23 cellular contexts compared by ENCODE assay signal in the genomic region with DNA sequence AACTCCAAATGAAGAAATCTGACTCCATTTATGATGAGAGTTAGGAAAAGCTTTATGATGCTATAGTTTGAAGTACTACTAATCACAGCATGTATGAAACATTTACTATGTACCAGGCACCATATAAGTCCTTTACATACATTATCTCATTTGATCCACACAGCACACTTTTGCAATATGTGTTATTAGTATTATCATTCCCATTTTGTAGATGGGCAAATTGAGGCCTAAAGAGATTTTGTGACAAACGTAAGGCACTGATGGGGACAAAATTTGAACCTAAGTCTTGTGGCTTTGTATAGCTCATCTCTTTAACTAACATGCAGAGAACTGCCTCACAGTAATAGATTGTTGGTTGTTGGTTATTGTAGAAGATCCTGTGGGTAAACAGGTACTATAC. TPM values are rescaled to one million over a fixed set of nuclear protein-coding genes. Genes with fewer than 3 reads are reported as not detected.
DNase-seq lines count a peak whose midpoint lies in the region; ATAC-seq, FAIRE-seq and TF ChIP-seq lines count a peak whose summit lies in the region.
"Had no signal": no experiment of that assay in that cellular context is flagged by ENCODE, and none has a peak within 500 bp of the region (broad histone marks: within the 10 kb centered on the region; RNA-seq: fewer than 3 reads in every experiment).

No MANE protein-coding gene starts in this region.

- no peaks in the 10 kb centered on the region for H3K27me3 ChIP-seq in GM23338 (ENCODE audit: insufficient read depth)
- H3K27me3 ChIP-seq in K562 (ENCODE audit: control insufficient read depth in 2 of 2, insufficient read depth in 2 of 2, low read length in 2 of 2): peaks cover 3 to 4% of the 10 kb centered on the region in 2 experiments; a peak in 3 of 5 replicates
- no peaks in the 10 kb centered on the region for H3K27me3 ChIP-seq in neural progenitor cell
- H3K27me3 ChIP-seq: BE2C, BLaER1 had no signal

- H3K27ac ChIP-seq in GM23338 (ENCODE audit: low read depth) (no peak overlapping the region), OCI-LY7 (ENCODE audit: low read depth, low read length, poor library complexity, severe bottlenecking) (no peak overlapping the region), K562 (ENCODE audit: extremely low read depth, low read depth, low read length) (no peak overlapping the region), neural progenitor cell (no peak overlapping the region)
- H3K27ac ChIP-seq: BLaER1 had no signal

- H3K27me3 Mint-ChIP-seq in GM23338 (ENCODE audit: insufficient read depth, low read depth, poor library complexity) (no peaks in the 10 kb centered on the region), neural progenitor cell (ENCODE audit: insufficient read depth, low read depth) (peaks cover 5% of the 10 kb centered on the region), osteocyte (ENCODE audit: unreplicated experiment) (peaks cover 3% of the 10 kb centered on the region)

- peaks cover 4% of the 10 kb centered on the region; the same call in 1 of the 3 replicates for H3K4me1 Mint-ChIP-seq in GM23338
- H3K4me1 Mint-ChIP-seq in neural progenitor cell: no peaks in the 10 kb centered on the region
- no peaks in the 10 kb centered on the region for H3K4me1 Mint-ChIP-seq in osteocyte (ENCODE audit: unreplicated experiment)

- no peak for TF ChIP-seq RAD21 in K562 (CRISPR knock-in tag; conservative IDR thresholded peaks at IDR 0.05 in 1 of 2, IDR thresholded peaks at IDR 0.05 in 1 of 2)

- ATAC-seq in GM23338 (no peak), K562 (no peak)
- ATAC-seq: CD8-positive, alpha-beta T cell had no signal

- TF ChIP-seq EP300 in K562 (IDR thresholded peaks at IDR 0.05; ENCODE audit: low read length): no peak

- H3K9me3 Mint-ChIP-seq in GM23338 (peaks cover 7% of the 10 kb centered on the region), neural progenitor cell (no peaks in the 10 kb centered on the region), osteocyte (ENCODE audit: unreplicated experiment) (peaks cover under 1% of the 10 kb centered on the region)
- H3K9me3 Mint-ChIP-seq: CD8-positive, alpha-beta T cell had no signal

- WGBS in K562 (ENCODE audit: insufficient coverage, low coverage, missing lambda C conversion rate): 0% methylated on average over 1 of the region's 1 CpG

- H4K20me1 ChIP-seq in GM23338 (replicated peaks; ENCODE audit: insufficient read depth): no peaks in the 10 kb centered on the region
- no peaks in the 10 kb centered on the region for H4K20me1 ChIP-seq in OCI-LY7 (ENCODE audit: insufficient read depth, low read length)
- H4K20me1 ChIP-seq in K562 (replicated peaks; ENCODE audit: control insufficient read depth, insufficient read depth, low read length): no peaks in the 10 kb centered on the region
- no peaks in the 10 kb centered on the region for H4K20me1 ChIP-seq in neural progenitor cell (ENCODE audit: low read depth)
- H4K20me1 ChIP-seq: BLaER1 had no signal

- intact Hi-C loops in OCI-LY7 (cut with micrococcal nuclease; ENCODE audit: unreplicated experiment): loop anchor here (10.0 kb wide), 1 partner anchor 469 kb away; no protein-coding TSS in a partner anchor
- intact Hi-C loops in K562 (cut with micrococcal nuclease): no loop called here

- POLR2A ChIA-PET in OCI-LY7 (lab: Charles Lee) (interaction anchor here (0.6 to 1.5 kb wide), 8 partner anchors 9 to 226 kb away, joined by 3 to 7 read pairs (median 3); no protein-coding TSS in a partner anchor), K562 (lab: Yijun Ruan, JAX) (no interaction called here)

- H3F3A ChIP-seq in GM23338 (replicated peaks; ENCODE audit: low read depth): no peaks in the 10 kb centered on the region
- H3F3A ChIP-seq in neural progenitor cell (ENCODE audit: low read depth): no peaks in the 10 kb centered on the region

- H2AFZ ChIP-seq in GM23338 (0 out of 2 replicates have a peak overlapping the region, but pooled peaks have one; percentile 7), OCI-LY7 (ENCODE audit: low read length) (peak overlapping the region; percentile 86), K562 (ENCODE audit: low read depth, low read length) (no peak overlapping the region), neural progenitor cell (replicated peaks) (peak overlapping the region; percentile 44)

- H3K36me3 ChIP-seq in GM23338 (ENCODE audit: insufficient read depth) (no peaks in the 10 kb centered on the region), OCI-LY7 (ENCODE audit: insufficient read depth, low read length) (no peaks in the 10 kb centered on the region), K562 (ENCODE audit: control insufficient read depth, insufficient read depth, low read length) (no peaks in the 10 kb centered on the region), neural progenitor cell (no peaks in the 10 kb centered on the region)
- H3K36me3 ChIP-seq: BE2C, BLaER1 had no signal

- no peak overlapping the region for H3K4me3 ChIP-seq in GM23338
- H3K4me3 ChIP-seq in OCI-LY7 (ENCODE audit: low read depth, low read length, poor library complexity, severe bottlenecking): no peak overlapping the region
- no peak overlapping the region for H3K4me3 ChIP-seq in K562
- no peak overlapping the region for H3K4me3 ChIP-seq in neural progenitor cell
- H3K4me3 ChIP-seq: BLaER1 had no signal

- FAIRE-seq in K562 (lab: Jason Lieb, UNC): no peak
- FAIRE-seq: A204.1, D721Med, G401.6, GM12891 had no signal

- TF ChIP-seq CTCF in GM23338 (conservative IDR thresholded peaks at IDR 0.05; ENCODE audit: low read depth in 2 of 2) (no peak), OCI-LY7 (conservative IDR thresholded peaks at IDR 0.05; ENCODE audit: low read length) (no peak), K562 (IDR thresholded peaks at IDR 0.05 in 2 of 3, conservative IDR thresholded peaks at IDR 0.05 in 1 of 3; ENCODE audit: insufficient read depth in 2 of 3, low read depth in 1 of 3, low read length in 3 of 3) (no peak), neural progenitor cell (IDR thresholded peaks at IDR 0.05) (no peak), osteocyte (IDR thresholded peaks at IDR 0.05) (no peak)

- no peak for TF ChIP-seq POLR2A in K562 (conservative IDR thresholded peaks at IDR 0.05)

- H3K4me2 ChIP-seq in GM23338: no peak overlapping the region
- no peak overlapping the region for H3K4me2 ChIP-seq in OCI-LY7 (ENCODE audit: low read length)
- H3K4me2 ChIP-seq in K562 (ENCODE audit: insufficient read depth, low read length): no peak overlapping the region
- H3K4me2 ChIP-seq in neural progenitor cell: no peak overlapping the region
- H3K4me2 ChIP-seq: BLaER1 had no signal

- H3K9ac ChIP-seq in K562 (ENCODE audit: insufficient read depth in 1 of 2, low read depth in 2 of 2, low read length in 2 of 2) (no peak overlapping the region), neural progenitor cell (no peak overlapping the region)
- H3K9ac ChIP-seq: BLaER1 had no signal

- no peaks in the 10 kb centered on the region for H3K9me1 ChIP-seq in K562 (ENCODE audit: control insufficient read depth, insufficient read depth, low read length)

- in situ Hi-C loops in K562 (cut with MboI): no loop called here

- BruUV-seq in OCI-LY7 (replicated peaks; lab: Mats Ljungman, UMichigan) (no TSS peak), K562 (replicated peaks; lab: Mats Ljungman, UMichigan) (no TSS peak)

- H3K27ac Mint-ChIP-seq in GM23338: no peak overlapping the region
- H3K27ac Mint-ChIP-seq in neural progenitor cell: no peak overlapping the region
- no peak overlapping the region for H3K27ac Mint-ChIP-seq in osteocyte (ENCODE audit: unreplicated experiment)
- H3K27ac Mint-ChIP-seq: CD14-positive monocyte; CD4-positive, CD25-positive, alpha-beta regulatory T cell; CD8-positive, alpha-beta T cell had no signal

- no peak overlapping the region for H3K4me3 Mint-ChIP-seq in GM23338
- H3K4me3 Mint-ChIP-seq in neural progenitor cell: no peak overlapping the region
- no peak overlapping the region for H3K4me3 Mint-ChIP-seq in osteocyte (ENCODE audit: unreplicated experiment)
- H3K4me3 Mint-ChIP-seq: CD14-positive monocyte; CD4-positive, CD25-positive, alpha-beta regulatory T cell; CD8-positive, alpha-beta T cell had no signal

- H3K4me1 ChIP-seq in GM23338 (ENCODE audit: insufficient read depth) (peaks cover 10% of the 10 kb centered on the region), OCI-LY7 (ENCODE audit: insufficient read depth, low read length, poor library complexity, severe bottlenecking) (peaks cover 6% of the 10 kb centered on the region), K562 (replicated peaks in 1 of 2; ENCODE audit: control insufficient read depth in 2 of 2, insufficient read depth in 2 of 2, low read length in 2 of 2) (no peaks in the 10 kb centered on the region), neural progenitor cell (no peaks in the 10 kb centered on the region)
- H3K4me1 ChIP-seq: BE2C, BLaER1 had no signal

- DNase-seq in GM23338 (ENCODE audit: low spot score) (no peak), OCI-LY7 (ENCODE audit: low spot score) (no peak), K562 (ENCODE audit: extremely low read depth in 1 of 4, low spot score in 3 of 4) (no peak), neural progenitor cell (ENCODE audit: low spot score) (no peak), cerebellar nuclear complex (lab: John Stamatoyannopoulos, UW) (no peak), GOT3 (lab: John Stamatoyannopoulos, UW) (no peak), osteocyte (ENCODE audit: extremely low spot score, unreplicated experiment) (no peak)
- DNase-seq: 8988T; ACHN; BE2C; C1 segment of cervical spinal cord; Caco-2; Calu3; CD4-positive, CD25-positive, alpha-beta regulatory T cell; CD8-positive, alpha-beta T cell; DMS79 treated with DMSO at 0.1 percent for 48 hours; GF-D8 had no signal

- no peaks in the 10 kb centered on the region for H3K79me2 ChIP-seq in GM23338 (replicated peaks; ENCODE audit: insufficient read depth)
- no peaks in the 10 kb centered on the region for H3K79me2 ChIP-seq in OCI-LY7 (ENCODE audit: insufficient read depth, low read depth, low read length)
- no peaks in the 10 kb centered on the region for H3K79me2 ChIP-seq in K562 (ENCODE audit: control insufficient read depth, insufficient read depth, low read length)
- H3K79me2 ChIP-seq in neural progenitor cell (ENCODE audit: low read depth): no peaks in the 10 kb centered on the region

- H3K9me3 ChIP-seq in OCI-LY7 (ENCODE audit: low read length) (no peaks in the 10 kb centered on the region), K562 (replicated peaks; ENCODE audit: control insufficient read depth, insufficient read depth, low read depth, low read length) (no peaks in the 10 kb centered on the region), neural progenitor cell (ENCODE audit: low read depth) (no peaks in the 10 kb centered on the region)
- H3K9me3 ChIP-seq: BE2C, BLaER1, Caco-2 had no signal

- CTCF ChIA-PET in OCI-LY7 (lab: Charles Lee; ENCODE audit: unreplicated experiment) (no interaction called here), K562 (lab: Yijun Ruan, JAX; ENCODE audit: low intra/inter-chr PET ratio) (no interaction called here)

- H3K36me3 Mint-ChIP-seq in GM23338 (ENCODE audit: low read depth) (no peaks in the 10 kb centered on the region; the same call in 2 of the 3 replicates), neural progenitor cell (no peaks in the 10 kb centered on the region), osteocyte (ENCODE audit: unreplicated experiment) (no peaks in the 10 kb centered on the region)
- H3K36me3 Mint-ChIP-seq: CD14-positive monocyte; CD4-positive, CD25-positive, alpha-beta regulatory T cell; CD8-positive, alpha-beta T cell had no signal

- no peaks in the 10 kb centered on the region for H3K9me2 ChIP-seq in GM23338 (ENCODE audit: insufficient read depth)
- no peaks in the 10 kb centered on the region for H3K9me2 ChIP-seq in OCI-LY7 (ENCODE audit: insufficient read depth, low read length)

RNA-seq across cellular contexts. Expression of gene TNFRSF21, which starts 14.2 kb away (rescaled TPM):
- total RNA-seq in GM23338 (2014; rRNA removed; shearing (Covaris generic)): 48.1 and 48.5 TPM in 2 replicates
- polyA plus RNA-seq in GM23338 (2016; fragmentation: Nextera tagmentation; extraction: Ambion mirVana) (22.1 and 22.8 TPM in 2 replicates), K562 (2011; rRNA removed) (1.3 and 2.2 TPM in 2 replicates), K562 (2014; fragmentation: Illumina TruSeq; extraction: Trizol) (3.9 and 4.8 TPM in 2 replicates), K562 (2014; fragmentation: Nextera tagmentation; extraction: Ambion mirVana) (under 1 TPM; 0.63 to 0.67 TPM), K562 (2014; rRNA removed) (1.4 and 2.0 TPM in 2 replicates)
- 22.7 and 28.1 TPM in 2 replicates for total RNA-seq in OCI-LY7 (2014; rRNA removed; shearing (Covaris generic))
- total RNA-seq in OCI-LY7 (2022) (35.1 and 36.5 TPM in 2 replicates), K562 (2014; rRNA removed) (2.2 and 3.0 TPM in 2 replicates), K562 (2014; rRNA removed; fragmentation: Illumina TruSeq; extraction: Trizol) (2.7 and 3.2 TPM in 2 replicates), K562 (2015; rRNA removed; fragmentation: Illumina TruSeq; extraction: Trizol) (2.9 and 3.0 TPM in 2 replicates), K562 (2021) (5.5 and 5.7 TPM in 2 replicates), neural progenitor cell (ENCODE audit: low replicate concordance) (16.9 and 23.2 TPM in 2 replicates), osteocyte (2.3 and 2.5 TPM in 2 replicates)
- total RNA-seq in K562 (2011; cell fraction: chromatin; rRNA removed; ENCODE audit: low replicate concordance): 2.4 and 4.7 TPM in 2 replicates
- 3.3 and 3.5 TPM in 2 replicates for total RNA-seq in K562 (2011; cell fraction: nucleolus; rRNA removed)
- total RNA-seq in K562 (2011; cell fraction: nucleoplasm; rRNA removed): 4.5 and 7.1 TPM in 2 replicates
- 1.5 and 2.8 TPM in 2 replicates for polyA plus RNA-seq in K562 (2011; cell fraction: cytosol; rRNA removed)
- polyA plus RNA-seq in K562 (2011; cell fraction: nucleus; rRNA removed): 0.70 and 2.1 TPM in 2 replicates
- 2.4 and 3.2 TPM in 2 replicates for polyA plus RNA-seq in K562 (2012)
- polyA minus RNA-seq in K562 (2011; rRNA and poly(A)+ RNA removed): 6.3 and 10.1 TPM in 2 replicates
- polyA minus RNA-seq in K562 (2011; cell fraction: cytosol; rRNA and poly(A)+ RNA removed): 3.0 and 6.8 TPM in 2 replicates
- 2.4 and 3.5 TPM in 2 replicates for polyA minus RNA-seq in K562 (2011; cell fraction: nucleus; rRNA and poly(A)+ RNA removed)
- polyA plus RNA-seq: CD4-positive, CD25-positive, alpha-beta regulatory T cell had no signal
